11 cellular contexts compared by ENCODE assay signal in genomic region chr3:149243540-149243939, GRCh38. TPM values are rescaled to one million over a fixed set of nuclear protein-coding genes. Genes with fewer than 3 reads are reported as not detected.
A peak's percentile ranks its signal among the peaks of the same experiment; 100 is the strongest.
DNase-seq lines count a peak whose midpoint lies in the region; ATAC-seq, FAIRE-seq and TF ChIP-seq lines count a peak whose summit lies in the region.
"Had no signal": no experiment of that assay in that cellular context is flagged by ENCODE, and none has a peak within 500 bp of the region (broad histone marks: within the 10 kb centered on the region; RNA-seq: fewer than 3 reads in every experiment).

No MANE protein-coding gene starts in this region.

- H3K36me3 ChIP-seq in testis (ENCODE audit: low read depth, missing control alignments) (no peaks in the 10 kb centered on the region), WERI-Rb-1 (no peaks in the 10 kb centered on the region), ascending aorta (no peaks in the 10 kb centered on the region)

- TF ChIP-seq CTCF in testis (IDR thresholded peaks at IDR 0.05): no peak
- TF ChIP-seq CTCF in WERI-Rb-1 (IDR thresholded peaks at IDR 0.05; ENCODE audit: low read depth, low read length): no peak
- TF ChIP-seq CTCF in ascending aorta (IDR thresholded peaks at IDR 0.05): no peak
- no peak for TF ChIP-seq CTCF in lower leg skin (IDR thresholded peaks at IDR 0.05)

- TF ChIP-seq POLR2A in GM12891 (IDR thresholded peaks at IDR 0.05; ENCODE audit: low read depth, low read length) (no peak), testis (IDR thresholded peaks at IDR 0.05) (no peak), lower leg skin (IDR thresholded peaks at IDR 0.05) (no peak)

- intact Hi-C loops in testis (cut with DNase I; ENCODE audit: low total_unique reads): no loop called here
- intact Hi-C loops in ascending aorta (cut with DNase I): no loop called here
- intact Hi-C loops in lower leg skin (cut with DNase I; ENCODE audit: low total_unique reads): no loop called here

- H3K9me3 ChIP-seq in testis (no peaks in the 10 kb centered on the region), WERI-Rb-1 (ENCODE audit: severe bottlenecking) (no peaks in the 10 kb centered on the region), ascending aorta (no peaks in the 10 kb centered on the region)

- DNase-seq in GM12891 (ENCODE audit: insufficient read length, low spot score) (no peak), kidney glomerular epithelial cell (lab: John Stamatoyannopoulos, UW) (peak; percentile 2), testis (no peak), WERI-Rb-1 (no peak), ascending aorta (ENCODE audit: low spot score in 2 of 2) (no peak), lower leg skin (ENCODE audit: low spot score in 2 of 2) (no peak)
- DNase-seq: effector CD4-positive, alpha-beta T cell; NCI-H1048; T-helper 9 cell had no signal

- ATAC-seq in GM21529 (IDR thresholded peaks at IDR 0.05; ENCODE audit: unreplicated experiment): peak; percentile 36
- ATAC-seq in HG03575 (IDR thresholded peaks at IDR 0.05; ENCODE audit: extremely low read depth, insufficient number of reproducible peaks, low FRiP score, unreplicated experiment): peak; percentile 30

- H3K27ac ChIP-seq in testis (no peak overlapping the region), WERI-Rb-1 (no peak overlapping the region), ascending aorta (peak overlapping the region in 1 of 2 donors; percentile 14)

- FAIRE-seq in GM12891 (lab: Jason Lieb, UNC): peak; percentile 77

- H3K4me1 ChIP-seq in testis: peaks cover 14% of the 10 kb centered on the region
- peaks cover 9 to 31% of the 10 kb centered on the region in 2 donors for H3K4me1 ChIP-seq in ascending aorta

- H3K27me3 ChIP-seq in testis: no peaks in the 10 kb centered on the region
- H3K27me3 ChIP-seq in WERI-Rb-1 (ENCODE audit: insufficient read depth, low read depth, severe bottlenecking): no peaks in the 10 kb centered on the region
- H3K27me3 ChIP-seq in ascending aorta: no peaks in the 10 kb centered on the region

- H3K4me3 ChIP-seq in testis (no peak overlapping the region), WERI-Rb-1 (ENCODE audit: low read depth, low read length) (no peak overlapping the region), ascending aorta (no peak overlapping the region), lower leg skin (ENCODE audit: low read depth, poor library complexity, severe bottlenecking) (no peak overlapping the region)

TF ChIP-seq in GM12891, 5 proteins besides CTCF, POLR2A, EP300 and RAD21:
- TF ChIP-seq TAF1 (IDR thresholded peaks at IDR 0.05; ENCODE audit: low read depth, low read length): no peak
- no peak for TF ChIP-seq SPI1 (IDR thresholded peaks at IDR 0.05; ENCODE audit: low read depth, low read length)
- no peak for TF ChIP-seq POU2F2 (IDR thresholded peaks at IDR 0.05; ENCODE audit: low read depth, low read length)
- TF ChIP-seq PAX5 (IDR thresholded peaks at IDR 0.05; ENCODE audit: insufficient read depth, low read length, severe bottlenecking): no peak
- no peak for TF ChIP-seq POLR2AphosphoS5 (IDR thresholded peaks at IDR 0.05; ENCODE audit: low read depth, low read length)
TF ChIP-seq in GM12891: peak in this region for 0.

RNA-seq across cellular contexts. Expression of gene CP, which starts 21.9 kb away (rescaled TPM):
- not detected for polyA plus RNA-seq in GM12891 (2012; ENCODE audit: low read depth, missing spikeins)
- 10 to 100 TPM; 10.3 to 13.8 TPM for total RNA-seq in testis
- 6.1 TPM for polyA plus RNA-seq in testis (ENCODE audit: insufficient read depth, low read depth, low replicate concordance)
- total RNA-seq in ascending aorta: 58.3 TPM
- total RNA-seq in lower leg skin: 10 to 100 TPM in 3 of 4 donors, 1 to 10 TPM in 1; 7.2 to 35.8 (median 13.0) TPM
